In the genomic region with DNA sequence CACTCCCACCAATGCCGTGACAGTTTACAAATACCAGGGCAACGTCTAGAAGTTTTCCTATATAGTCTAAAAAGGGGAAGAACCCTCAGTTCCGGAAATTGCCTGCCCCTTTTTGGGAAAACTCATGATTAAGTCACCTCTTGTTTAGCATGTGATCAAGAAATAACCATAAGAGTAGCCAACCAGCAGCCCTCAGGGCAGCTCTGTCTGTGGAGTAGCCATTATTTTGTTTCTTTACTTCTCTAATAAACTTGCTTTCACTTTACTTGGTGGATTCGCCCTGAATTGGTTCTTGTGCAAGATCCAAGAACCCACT, we compare ENCODE assay signal across 24 cellular contexts. TPM values are rescaled to one million over a fixed set of nuclear protein-coding genes. Genes with fewer than 3 reads are reported as not detected.
DNase-seq lines count a peak whose midpoint lies in the region; ATAC-seq, FAIRE-seq and TF ChIP-seq lines count a peak whose summit lies in the region.
"Had no signal": no experiment of that assay in that cellular context is flagged by ENCODE, and none has a peak within 500 bp of the region (broad histone marks: within the 10 kb centered on the region; RNA-seq: fewer than 3 reads in every experiment).

No MANE protein-coding gene starts in this region.

- no peak for FAIRE-seq in astrocyte (lab: Jason Lieb, UNC)
- FAIRE-seq: GM12892, H54, HTR-8/SVneo had no signal

- H3K4me1 ChIP-seq in BLaER1 treated with 17β-estradiol and CSF1 and Interleukin-3, amounts not matched to agents 10 nM and 100 nM = peaks cover 0 to 12% (median 9%) of the 10 kb centered on the region in 10 experiments; a peak in 13 of 20 replicates
- H3K4me1 ChIP-seq in astrocyte (ENCODE audit: insufficient read depth, low read length) = no peaks in the 10 kb centered on the region

- TF ChIP-seq CTCF in astrocyte (IDR thresholded peaks at IDR 0.05; ENCODE audit: insufficient read depth, low read depth, low read length) = no peak

- CTCF ChIA-PET in activated CD4-positive, alpha-beta memory T cell treated with anti-CD3 and anti-CD28 coated beads, Interleukin-2, amount 10 ng/mL, durations not matched to agents 7 days and 5 days (lab: Charles Lee) = interaction anchor here (0.6 to 0.7 kb wide), 2 partner anchors 27 to 247 kb away, joined by 3 to 4 read pairs; no protein-coding TSS in a partner anchor

- no peak for ATAC-seq in HG03457 (IDR thresholded peaks at IDR 0.05; ENCODE audit: unreplicated experiment)

- no peaks in the 10 kb centered on the region for H3K27me3 Mint-ChIP-seq in astrocyte (ENCODE audit: low read depth, unreplicated experiment)
- peaks cover 10% of the 10 kb centered on the region for H3K27me3 Mint-ChIP-seq in activated CD4-positive, alpha-beta memory T cell treated with anti-CD3 and anti-CD28 coated beads, Interleukin-2, amount 10 ng/mL, durations not matched to agents 7 days and 5 days

- 0 out of 22 replicates have a peak, but pooled peaks cover 0 to 4% (median 0%) of the 10 kb centered on the region in 11 experiments for H3K9me3 ChIP-seq in BLaER1 treated with 17β-estradiol and CSF1 and Interleukin-3, amounts not matched to agents 10 nM and 100 nM (replicated peaks in 1 of 11)
- H3K9me3 ChIP-seq in astrocyte (ENCODE audit: insufficient read depth, low read depth, low read length) = peaks cover 4% of the 10 kb centered on the region

- H3K9ac ChIP-seq in BLaER1 treated with 17β-estradiol and CSF1 and Interleukin-3, amounts not matched to agents 10 nM and 100 nM = no peak overlapping the region
- no peak overlapping the region for H3K9ac ChIP-seq in astrocyte (ENCODE audit: low read length)

- H3K79me2 ChIP-seq in astrocyte (ENCODE audit: insufficient read depth, low read length) = no peaks in the 10 kb centered on the region

- no peak overlapping the region for H2AFZ ChIP-seq in astrocyte (ENCODE audit: low read depth, low read length)

- H3K4me1 Mint-ChIP-seq in astrocyte (ENCODE audit: low read depth, unreplicated experiment) = peaks cover 33% of the 10 kb centered on the region
- H3K4me1 Mint-ChIP-seq in activated CD4-positive, alpha-beta memory T cell treated with anti-CD3 and anti-CD28 coated beads, Interleukin-2, amount 10 ng/mL, durations not matched to agents 7 days and 5 days = peaks cover 7% of the 10 kb centered on the region

- DNase-seq in HCEC 1CT (peak; percentile 32), OCI-M1 (lab: John Stamatoyannopoulos, UW) (peak; percentile 43), astrocyte (ENCODE audit: low read depth) (no peak), NCI-H2081 treated with DMSO at 0.1 percent for 48 hours (lab: John Stamatoyannopoulos, UW) (no peak)
- DNase-seq in activated CD4-positive, alpha-beta memory T cell treated with anti-CD3 and anti-CD28 coated beads, Interleukin-2, amount 10 ng/mL, durations not matched to agents 7 days and 5 days = no peak
- DNase-seq: Calu3, DMS153, DND-41, KG1, NCI-H1105 treated with DMSO at 0.1 percent for 48 hours, NCI-H2029, NCI-H446 treated with DMSO at 0.1 percent for 48 hours, NCI-H526 treated with DMSO at 0.1 percent for 48 hours, SIG-M5, T-helper 9 cell had no signal

- H3K36me3 ChIP-seq in BLaER1 treated with 17β-estradiol and CSF1 and Interleukin-3, amounts not matched to agents 10 nM and 100 nM = no peaks in the 10 kb centered on the region
- no peaks in the 10 kb centered on the region for H3K36me3 ChIP-seq in astrocyte (ENCODE audit: insufficient read depth, low read length)

- H3K4me2 ChIP-seq in BLaER1 treated with 17β-estradiol and CSF1 and Interleukin-3, amounts not matched to agents 10 nM and 100 nM = peak overlapping the region in 8 of 11 experiments; percentile 6 to 55 (median 40); a peak in 11 of 22 replicates
- no peak overlapping the region for H3K4me2 ChIP-seq in astrocyte (ENCODE audit: low read length)

- no peak overlapping the region for H3K27ac ChIP-seq in BLaER1 treated with 17β-estradiol and CSF1 and Interleukin-3, amounts not matched to agents 10 nM and 100 nM
- H3K27ac ChIP-seq in astrocyte (ENCODE audit: low read depth, low read length) = no peak overlapping the region
- H3K27ac ChIP-seq: SK-N-MC had no signal

- H3K36me3 Mint-ChIP-seq in astrocyte (ENCODE audit: low read depth, unreplicated experiment) = no peaks in the 10 kb centered on the region
- no peaks in the 10 kb centered on the region for H3K36me3 Mint-ChIP-seq in activated CD4-positive, alpha-beta memory T cell treated with anti-CD3 and anti-CD28 coated beads, Interleukin-2, amount 10 ng/mL, durations not matched to agents 7 days and 5 days (ENCODE audit: low read depth)
- H3K36me3 Mint-ChIP-seq: CD14-positive monocyte had no signal

- no peaks in the 10 kb centered on the region for H4K20me1 ChIP-seq in BLaER1 treated with 17β-estradiol and CSF1 and Interleukin-3, amounts not matched to agents 10 nM and 100 nM
- H4K20me1 ChIP-seq in astrocyte (ENCODE audit: insufficient read depth, low read length) = no peaks in the 10 kb centered on the region

- H3K4me3 ChIP-seq in BLaER1 treated with 17β-estradiol and CSF1 and Interleukin-3, amounts not matched to agents 10 nM and 100 nM = no peak overlapping the region
- no peak overlapping the region for H3K4me3 ChIP-seq in astrocyte (ENCODE audit: insufficient read depth, low read depth, low read length)
- H3K4me3 ChIP-seq: SK-N-MC had no signal

- H3K27ac Mint-ChIP-seq in astrocyte (ENCODE audit: unreplicated experiment) = peak overlapping the region; percentile 19
- no peak overlapping the region for H3K27ac Mint-ChIP-seq in activated CD4-positive, alpha-beta memory T cell treated with anti-CD3 and anti-CD28 coated beads, Interleukin-2, amount 10 ng/mL, durations not matched to agents 7 days and 5 days
- H3K27ac Mint-ChIP-seq: T-helper 1 cell treated with Interleukin-12 subunit alpha and Interleukin-12 subunit beta and Interleukin-4 antibody, amounts not matched to agents 30 μg/mL and 1 μg/mL, for 36 hours had no signal

- H3K27me3 ChIP-seq in BLaER1 treated with 17β-estradiol and CSF1 and Interleukin-3, amounts not matched to agents 10 nM and 100 nM = no peaks in the 10 kb centered on the region
- no peaks in the 10 kb centered on the region for H3K27me3 ChIP-seq in astrocyte (ENCODE audit: insufficient read depth, low read length)

- H3K9me3 Mint-ChIP-seq in astrocyte (ENCODE audit: unreplicated experiment) = no peaks in the 10 kb centered on the region
- no peaks in the 10 kb centered on the region for H3K9me3 Mint-ChIP-seq in activated CD4-positive, alpha-beta memory T cell treated with anti-CD3 and anti-CD28 coated beads, Interleukin-2, amount 10 ng/mL, durations not matched to agents 7 days and 5 days
- H3K9me3 Mint-ChIP-seq: T-helper 1 cell treated with Interleukin-12 subunit alpha and Interleukin-12 subunit beta and Interleukin-4 antibody, amounts not matched to agents 30 μg/mL and 1 μg/mL, for 36 hours had no signal

- no peak overlapping the region for H3K4me3 Mint-ChIP-seq in astrocyte (ENCODE audit: unreplicated experiment)
- no peak overlapping the region for H3K4me3 Mint-ChIP-seq in activated CD4-positive, alpha-beta memory T cell treated with anti-CD3 and anti-CD28 coated beads, Interleukin-2, amount 10 ng/mL, durations not matched to agents 7 days and 5 days
- H3K4me3 Mint-ChIP-seq: T-helper 1 cell treated with Interleukin-12 subunit alpha and Interleukin-12 subunit beta and Interleukin-4 antibody, amounts not matched to agents 30 μg/mL and 1 μg/mL, for 36 hours had no signal

- POLR2A ChIA-PET in activated CD4-positive, alpha-beta memory T cell treated with anti-CD3 and anti-CD28 coated beads, Interleukin-2, amount 10 ng/mL, durations not matched to agents 7 days and 5 days (lab: Charles Lee) = no interaction called here

RNA-seq across cellular contexts. Expression of a gene that starts 20.0 kb away (rescaled TPM):
- total RNA-seq in astrocyte = 0.94 and 1.7 TPM in 2 replicates
- total RNA-seq in activated CD4-positive, alpha-beta memory T cell treated with anti-CD3 and anti-CD28 coated beads, Interleukin-2, amount 10 ng/mL, durations not matched to agents 7 days and 5 days = 100 to 1,000 TPM; 206 to 215 TPM
- total RNA-seq: A673, Calu3 had no signal

Comparison
In these comparisons a context has a peak if more than half of its experiments do, and no peak if none do; other contexts are left out.
1. DNase-seq: peak in HCEC 1CT (single experiment) and OCI-M1 (single experiment); none in astrocyte (single experiment), activated CD4-positive, alpha-beta memory T cell treated with anti-CD3 and anti-CD28 coated beads, Interleukin-2, amount 10 ng/mL, durations not matched to agents 7 days and 5 days (single experiment) and NCI-H2081 treated with DMSO at 0.1 percent for 48 hours (single experiment).
2. RNA of a gene that starts 20.0 kb away (total RNA-seq): 206 to 215 TPM in activated CD4-positive, alpha-beta memory T cell treated with anti-CD3 and anti-CD28 coated beads, Interleukin-2, amount 10 ng/mL, durations not matched to agents 7 days and 5 days; 0.94 to 1.7 TPM in astrocyte; every median in the first group is over 10 times any median in the second.